ENCODE assay signal across 13 cellular contexts in genomic region chr22:50315289-50316113, GRCh38. TPM values are rescaled to one million over a fixed set of nuclear protein-coding genes. Genes with fewer than 3 reads are reported as not detected.
DNase-seq lines count a peak whose midpoint lies in the region; ATAC-seq and TF ChIP-seq lines count a peak whose summit lies in the region.
"Had no signal": no experiment of that assay in that cellular context is flagged by ENCODE, and none has a peak within 500 bp of the region (broad histone marks: within the 10 kb centered on the region; RNA-seq: fewer than 3 reads in every experiment).

No MANE protein-coding gene starts in this region.

- H3K9me3 Mint-ChIP-seq in activated CD4-positive, alpha-beta T cell treated with anti-CD3 and anti-CD28 coated beads for 36 hours (ENCODE audit: low read depth): no peaks in the 10 kb centered on the region
- H3K9me3 Mint-ChIP-seq in activated naive CD4-positive, alpha-beta T cell treated with anti-CD3 and anti-CD28 coated beads, Interleukin-2, amount 50 U/mL, for 72 hours: no peaks in the 10 kb centered on the region
- no peaks in the 10 kb centered on the region for H3K9me3 Mint-ChIP-seq in neural progenitor cell

- in situ Hi-C loops in HAP-1 (cut with MboI; ENCODE audit: low sequenced_read_pairs): no loop called here

- H3K4me3 ChIP-seq in neural progenitor cell (no peak overlapping the region), HAP-1 (no peak overlapping the region)

- no peak overlapping the region for H2AFZ ChIP-seq in neural progenitor cell (replicated peaks)

- peak overlapping the region; percentile 5 for H3K4me3 Mint-ChIP-seq in activated CD4-positive, alpha-beta T cell treated with anti-CD3 and anti-CD28 coated beads for 36 hours
- H3K4me3 Mint-ChIP-seq in neural progenitor cell: no peak overlapping the region

- H3F3A ChIP-seq in neural progenitor cell (ENCODE audit: low read depth): no peaks in the 10 kb centered on the region

- H3K4me1 ChIP-seq in neural progenitor cell: no peaks in the 10 kb centered on the region
- no peaks in the 10 kb centered on the region for H3K4me1 ChIP-seq in HAP-1

- H3K27me3 ChIP-seq in neural progenitor cell: no peaks in the 10 kb centered on the region
- H3K27me3 ChIP-seq in HAP-1 (ENCODE audit: low read depth): no peaks in the 10 kb centered on the region; the same call in 1 of the 2 replicates

- TF ChIP-seq CTCF in neural progenitor cell (IDR thresholded peaks at IDR 0.05): no peak

- CTCF ChIA-PET in activated CD4-positive, alpha-beta T cell treated with anti-CD3 and anti-CD28 coated beads for 36 hours (lab: Charles Lee): interaction anchor here (0.5 to 0.7 kb wide), 3 partner anchors 37 to 186 kb away, joined by 3 to 4 read pairs (median 3); no protein-coding TSS in a partner anchor

- no peak overlapping the region for H3K4me2 ChIP-seq in neural progenitor cell

- intact Hi-C loops in activated CD4-positive, alpha-beta T cell treated with anti-CD3 and anti-CD28 coated beads for 36 hours (cut with DNase I, micrococcal nuclease): loop anchor here in 1 of 2 experiments (2.0 kb wide), 1 partner anchor 27 kb away; the partner anchor contains the start of gene PPP6R2

- peaks cover 16% of the 10 kb centered on the region for H3K4me1 Mint-ChIP-seq in activated CD4-positive, alpha-beta T cell treated with anti-CD3 and anti-CD28 coated beads for 36 hours
- H3K4me1 Mint-ChIP-seq in neural progenitor cell: peaks cover under 1% of the 10 kb centered on the region

- no peaks in the 10 kb centered on the region for H3K9me3 ChIP-seq in neural progenitor cell (ENCODE audit: low read depth)
- no peaks in the 10 kb centered on the region for H3K9me3 ChIP-seq in HAP-1

- no peak for ATAC-seq in activated CD4-positive, alpha-beta T cell treated with anti-CD3 and anti-CD28 coated beads for 36 hours
- ATAC-seq in HG02588 (IDR thresholded peaks at IDR 0.05; ENCODE audit: unreplicated experiment): peak; percentile 14
- ATAC-seq in activated naive CD4-positive, alpha-beta T cell treated with anti-CD3 and anti-CD28 coated beads, Interleukin-2, amount 50 U/mL, for 72 hours: no peak
- ATAC-seq in GM18520 (IDR thresholded peaks at IDR 0.05; ENCODE audit: unreplicated experiment): no peak

- H3K36me3 Mint-ChIP-seq in activated CD4-positive, alpha-beta T cell treated with anti-CD3 and anti-CD28 coated beads for 36 hours (ENCODE audit: low read depth): no peaks in the 10 kb centered on the region
- H3K36me3 Mint-ChIP-seq in activated naive CD4-positive, alpha-beta T cell treated with anti-CD3 and anti-CD28 coated beads, Interleukin-2, amount 50 U/mL, for 72 hours: no peaks in the 10 kb centered on the region
- H3K36me3 Mint-ChIP-seq in neural progenitor cell: peaks cover 2% of the 10 kb centered on the region

- H4K20me1 ChIP-seq in neural progenitor cell (ENCODE audit: low read depth): no peaks in the 10 kb centered on the region

- peak overlapping the region; percentile 59 for H3K27ac Mint-ChIP-seq in activated CD4-positive, alpha-beta T cell treated with anti-CD3 and anti-CD28 coated beads for 36 hours
- peak overlapping the region; percentile 19 to 83 for H3K27ac Mint-ChIP-seq in activated naive CD4-positive, alpha-beta T cell treated with anti-CD3 and anti-CD28 coated beads, Interleukin-2, amount 50 U/mL, for 72 hours
- peak overlapping the region; percentile 72 for H3K27ac Mint-ChIP-seq in neural progenitor cell
- H3K27ac Mint-ChIP-seq: progenitor cell of endocrine pancreas had no signal

- H3K36me3 ChIP-seq in neural progenitor cell: no peaks in the 10 kb centered on the region
- no peaks in the 10 kb centered on the region for H3K36me3 ChIP-seq in HAP-1 (replicated peaks)

- no peak overlapping the region for H3K9ac ChIP-seq in neural progenitor cell

- H3K27ac ChIP-seq in neural progenitor cell: no peak overlapping the region
- H3K27ac ChIP-seq: coronary artery had no signal

- no peaks in the 10 kb centered on the region for H3K27me3 Mint-ChIP-seq in activated CD4-positive, alpha-beta T cell treated with anti-CD3 and anti-CD28 coated beads for 36 hours
- peaks cover 6% of the 10 kb centered on the region for H3K27me3 Mint-ChIP-seq in neural progenitor cell (ENCODE audit: insufficient read depth, low read depth)

- DNase-seq in activated CD4-positive, alpha-beta T cell treated with anti-CD3 and anti-CD28 coated beads for 36 hours: no peak
- no peak for DNase-seq in activated CD4-positive, alpha-beta T cell treated with anti-CD3 and anti-CD28 coated beads for 4 hours
- DNase-seq in activated naive CD4-positive, alpha-beta T cell treated with anti-CD3 and anti-CD28 coated beads, Interleukin-2, amount 50 U/mL, for 72 hours (ENCODE audit: low spot score in 2 of 2): no peak
- DNase-seq in neural progenitor cell (ENCODE audit: low spot score) (no peak), HAP-1 (ENCODE audit: low spot score in 2 of 2) (no peak), AG08395 (ENCODE audit: low spot score) (no peak)
- DNase-seq: EL, mesenchymal stem cell, SHP77 had no signal

- H3K79me2 ChIP-seq in neural progenitor cell (ENCODE audit: low read depth): no peaks in the 10 kb centered on the region

- POLR2A ChIA-PET in activated CD4-positive, alpha-beta T cell treated with anti-CD3 and anti-CD28 coated beads for 36 hours (lab: Charles Lee): no interaction called here

RNA-seq across cellular contexts. Expression of gene PLXNB2, which starts 8.1 kb away (rescaled TPM):
- 1 to 10 TPM; 5.5 to 6.3 TPM for total RNA-seq in activated CD4-positive, alpha-beta T cell treated with anti-CD3 and anti-CD28 coated beads for 36 hours
- total RNA-seq in activated naive CD4-positive, alpha-beta T cell treated with anti-CD3 and anti-CD28 coated beads, Interleukin-2, amount 50 U/mL, for 72 hours: 10 to 100 TPM; 10.3 to 13.1 TPM
- total RNA-seq in neural progenitor cell (ENCODE audit: low replicate concordance): 32.4 and 94.1 TPM in 2 replicates

RNA-seq across cellular contexts. Expression of gene DENND6B, which starts 11.3 kb away (rescaled TPM):
- total RNA-seq in activated CD4-positive, alpha-beta T cell treated with anti-CD3 and anti-CD28 coated beads for 36 hours: 1 to 10 TPM; 2.8 TPM
- 1 to 10 TPM; 4.1 to 4.3 TPM for total RNA-seq in activated naive CD4-positive, alpha-beta T cell treated with anti-CD3 and anti-CD28 coated beads, Interleukin-2, amount 50 U/mL, for 72 hours
- 1.0 and 7.8 TPM in 2 replicates for total RNA-seq in neural progenitor cell (ENCODE audit: low replicate concordance)

RNA-seq across cellular contexts. Expression of gene PPP6R2, which starts 27.6 kb away (rescaled TPM):
- 10 to 100 TPM; 37.3 to 39.5 TPM for total RNA-seq in activated CD4-positive, alpha-beta T cell treated with anti-CD3 and anti-CD28 coated beads for 36 hours
- 10 to 100 TPM; 42.6 to 48.3 TPM for total RNA-seq in activated naive CD4-positive, alpha-beta T cell treated with anti-CD3 and anti-CD28 coated beads, Interleukin-2, amount 50 U/mL, for 72 hours
- 32.6 and 65.5 TPM in 2 replicates for total RNA-seq in neural progenitor cell (ENCODE audit: low replicate concordance)

RNA-seq across cellular contexts. Expression of gene MAPK11, which starts 45.3 kb away (rescaled TPM):
- total RNA-seq in activated CD4-positive, alpha-beta T cell treated with anti-CD3 and anti-CD28 coated beads for 36 hours: 10 to 100 TPM; 11.6 to 13.6 TPM
- 10 to 100 TPM; 15.6 to 25.7 TPM for total RNA-seq in activated naive CD4-positive, alpha-beta T cell treated with anti-CD3 and anti-CD28 coated beads, Interleukin-2, amount 50 U/mL, for 72 hours
- 0.37 TPM in 1 of 2 replicates, not detected in the other for total RNA-seq in neural progenitor cell (ENCODE audit: low replicate concordance)

RNA-seq across cellular contexts. Expression of gene MAPK12, which starts 54.0 kb away (rescaled TPM):
- total RNA-seq in activated CD4-positive, alpha-beta T cell treated with anti-CD3 and anti-CD28 coated beads for 36 hours: 1 to 10 TPM; 5.4 to 8.1 TPM
- total RNA-seq in activated naive CD4-positive, alpha-beta T cell treated with anti-CD3 and anti-CD28 coated beads, Interleukin-2, amount 50 U/mL, for 72 hours: 10 to 100 TPM in 1 of 2 donors, 1 to 10 TPM in 1; 7.1 to 14.2 TPM
- total RNA-seq in neural progenitor cell (ENCODE audit: low replicate concordance): 18.7 and 28.4 TPM in 2 replicates
